ENCODE assay signal across 25 cellular contexts in genomic region chr17:28247671-28248556, GRCh38.
A peak's percentile ranks its signal among the peaks of the same experiment; 100 is the strongest.
DNase-seq lines count a peak whose midpoint lies in the region; ATAC-seq, FAIRE-seq and TF ChIP-seq lines count a peak whose summit lies in the region.
"Had no signal": no experiment of that assay in that cellular context is flagged by ENCODE, and none has a peak within 500 bp of the region (broad histone marks: within the 10 kb centered on the region; RNA-seq: fewer than 3 reads in every experiment).

No MANE protein-coding gene starts in this region.

- H3K27ac Mint-ChIP-seq in chondrocyte (ENCODE audit: unreplicated experiment) (no peak overlapping the region), neural crest cell (ENCODE audit: unreplicated experiment) (no peak overlapping the region)
- H3K27ac Mint-ChIP-seq: activated naive CD4-positive, alpha-beta T cell treated with anti-CD3 and anti-CD28 coated beads, Interleukin-2, amount 50 U/mL, for 24 hours; effector memory CD8-positive, alpha-beta T cell; stimulated activated memory B cell treated with anti-CD40 and anti-IgM and Interleukin-4, amounts not matched to agents 10 μg/mL and 1 μg/mL and 100 μg/mL, for 72 hours had no signal

- H3K36me3 Mint-ChIP-seq in chondrocyte (ENCODE audit: low read depth) (no peaks in the 10 kb centered on the region), neural crest cell (ENCODE audit: low read depth) (no peaks in the 10 kb centered on the region)
- H3K36me3 Mint-ChIP-seq: activated naive CD4-positive, alpha-beta T cell treated with anti-CD3 and anti-CD28 coated beads, Interleukin-2, amount 50 U/mL, for 24 hours; stimulated activated memory B cell treated with anti-CD40 and anti-IgM and Interleukin-4, amounts not matched to agents 10 μg/mL and 1 μg/mL and 100 μg/mL, for 72 hours had no signal

- FAIRE-seq in GM19239 (lab: Jason Lieb, UNC) = no peak
- FAIRE-seq: astrocyte, H54 had no signal

- peaks cover 7% of the 10 kb centered on the region for H3K4me1 Mint-ChIP-seq in chondrocyte (ENCODE audit: low read depth)
- H3K4me1 Mint-ChIP-seq in neural crest cell = peaks cover 5% of the 10 kb centered on the region

- H3K9me3 Mint-ChIP-seq in chondrocyte (ENCODE audit: low read depth) (no peaks in the 10 kb centered on the region), neural crest cell (peaks cover 2% of the 10 kb centered on the region)
- H3K9me3 Mint-ChIP-seq: activated naive CD4-positive, alpha-beta T cell treated with anti-CD3 and anti-CD28 coated beads, Interleukin-2, amount 50 U/mL, for 24 hours; CD8-positive, alpha-beta memory T cell; effector memory CD8-positive, alpha-beta T cell; stimulated activated memory B cell treated with anti-CD40 and anti-IgM and Interleukin-4, amounts not matched to agents 10 μg/mL and 1 μg/mL and 100 μg/mL, for 72 hours had no signal

- DNase-seq in D341Med (ENCODE audit: low spot score) (peak; percentile 43), HFF-Myc (ENCODE audit: extremely low read depth, low read depth) (no peak), chondrocyte (ENCODE audit: low spot score) (peak; percentile 75), neural crest cell (ENCODE audit: low read depth, low spot score) (no peak), T1000 (lab: John Stamatoyannopoulos, UW) (no peak), GM19239 (ENCODE audit: insufficient read length, low spot score) (no peak)
- DNase-seq in activated effector memory CD4-positive, alpha-beta T cell treated with Interleukin-2 at 50 U/mL for 16 hours = no peak
- DNase-seq: activated CD4-positive, CD25-positive, alpha-beta regulatory T cell treated with anti-CD3 and anti-CD28 coated beads, Interleukin-2, amount 50 U/mL, for 72 hours; activated CD8-positive, alpha-beta memory T cell treated with anti-CD3 and anti-CD28 coated beads for 24 hours; activated T-cell treated with anti-CD3 and anti-CD28 coated beads, Interleukin-2, amount 50 U/mL, for 48 hours; CD8-positive, alpha-beta memory T cell; effector memory CD8-positive, alpha-beta T cell; KG1; left lung; mucosa of descending colon; NCI-H2029 treated with DMSO at 0.1 percent for 48 hours; PC-3; testis had no signal

- H3K27me3 Mint-ChIP-seq in chondrocyte (ENCODE audit: low read depth) = peaks cover 3% of the 10 kb centered on the region
- peaks cover 3% of the 10 kb centered on the region for H3K27me3 Mint-ChIP-seq in neural crest cell (ENCODE audit: low read depth)

- TF ChIP-seq CTCF in HFF-Myc (IDR thresholded peaks at IDR 0.05; ENCODE audit: low read depth, low read length, missing control alignments) (peak; percentile 8), chondrocyte (IDR thresholded peaks at IDR 0.05) (peak; percentile 23), neural crest cell (conservative IDR thresholded peaks at IDR 0.05) (peak; percentile 29)

- no peak overlapping the region for H3K4me3 ChIP-seq in HFF-Myc (replicated peaks; ENCODE audit: low read depth, low read length)
- H3K4me3 ChIP-seq: left lung, mucosa of descending colon, right atrium auricular region, SJSA1, testis had no signal

- H3K4me3 Mint-ChIP-seq in chondrocyte (ENCODE audit: unreplicated experiment) = no peak overlapping the region
- H3K4me3 Mint-ChIP-seq in neural crest cell = no peak overlapping the region
- H3K4me3 Mint-ChIP-seq: activated naive CD4-positive, alpha-beta T cell treated with anti-CD3 and anti-CD28 coated beads, Interleukin-2, amount 50 U/mL, for 24 hours; effector memory CD8-positive, alpha-beta T cell; stimulated activated memory B cell treated with anti-CD40 and anti-IgM and Interleukin-4, amounts not matched to agents 10 μg/mL and 1 μg/mL and 100 μg/mL, for 72 hours had no signal

- no peak for ATAC-seq in HG03442 (IDR thresholded peaks at IDR 0.05; ENCODE audit: unreplicated experiment)
- ATAC-seq: effector memory CD8-positive, alpha-beta T cell; left lung; mucosa of descending colon; PC-3; stimulated activated memory B cell treated with anti-CD40 and anti-IgM and Interleukin-4, amounts not matched to agents 10 μg/mL and 1 μg/mL and 100 μg/mL, for 72 hours had no signal

Comparison
In these comparisons a context has a peak if more than half of its experiments do, and no peak if none do; other contexts are left out.
1. DNase-seq: peak in D341Med (single experiment) and chondrocyte (single experiment); none in HFF-Myc (single experiment), neural crest cell (single experiment), activated effector memory CD4-positive, alpha-beta T cell treated with Interleukin-2 at 50 U/mL for 16 hours (single experiment), T1000 (single experiment) and GM19239 (single experiment).
2. Peak in every context shown above with its lines, with median percentiles within 50 percentile points of each other: CTCF ChIP-seq.